ENCODE assay signal across 28 cellular contexts in the genomic region with DNA sequence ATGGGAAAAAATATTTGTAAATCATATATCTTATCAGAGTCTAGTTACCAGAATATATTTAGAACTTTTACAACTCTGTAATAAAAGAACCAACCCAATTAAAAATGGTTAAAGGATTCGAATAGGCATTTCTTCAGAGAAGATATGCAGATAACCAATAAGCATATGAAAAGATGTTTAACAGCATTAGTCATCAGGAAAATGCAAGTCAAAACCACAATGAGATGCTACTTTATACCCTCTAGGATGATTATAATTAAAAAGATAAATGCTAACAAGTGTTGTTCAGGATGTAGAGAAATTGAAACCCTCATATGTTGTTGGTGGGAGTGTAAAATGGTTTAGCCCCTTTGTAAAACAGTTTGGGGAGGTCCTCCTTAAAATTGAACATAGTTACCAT.
DNase-seq lines count a peak whose midpoint lies in the region; ATAC-seq and TF ChIP-seq lines count a peak whose summit lies in the region.
"Had no signal": no experiment of that assay in that cellular context is flagged by ENCODE, and none has a peak within 500 bp of the region (broad histone marks: within the 10 kb centered on the region; RNA-seq: fewer than 3 reads in every experiment).

No MANE protein-coding gene starts in this region.

- dilution Hi-C loops in mammary epithelial cell (cut with HindIII; ENCODE audit: low sequenced_read_pairs): loop anchor here (5.0 kb wide), 1 partner anchor 62 kb away; no protein-coding TSS in a partner anchor

- peak; percentile 53; the same call in 1 of the 2 replicates for ATAC-seq in PC-3
- no peak for ATAC-seq in natural killer cell treated with Interleukin-12 subunit alpha and Interleukin-12 subunit beta and Interleukin-15 and Interleukin-18, amount 100 ng/mL, for 72 hours
- ATAC-seq: HCT116; left ventricle myocardium superior; naive thymus-derived CD8-positive, alpha-beta T cell had no signal

- 0% methylated on average over 1 of the region's 1 CpG for WGBS in mammary epithelial cell (ENCODE audit: low coverage, missing lambda C conversion rate)

- in situ Hi-C loops in mammary epithelial cell (cut with MboI; ENCODE audit: low sequenced_read_pairs in 2 of 2): no loop called here

- H3K79me2 ChIP-seq in mammary epithelial cell (ENCODE audit: insufficient read depth, low read length) (no peaks in the 10 kb centered on the region), PC-3 (ENCODE audit: low read length) (no peaks in the 10 kb centered on the region), fibroblast of lung (ENCODE audit: control insufficient read depth, insufficient read depth, low read length) (no peaks in the 10 kb centered on the region), neural progenitor cell (ENCODE audit: low read depth) (no peaks in the 10 kb centered on the region)

- BruUV-seq in mammary epithelial cell (replicated peaks; lab: Mats Ljungman, UMichigan) (no TSS peak), MCF 10A (replicated peaks; lab: Mats Ljungman, UMichigan) (no TSS peak), PC-3 (replicated peaks; lab: Mats Ljungman, UMichigan) (no TSS peak)

- H4K20me1 ChIP-seq in mammary epithelial cell (ENCODE audit: insufficient read depth, low read length) (no peaks in the 10 kb centered on the region), PC-3 (ENCODE audit: low read length) (no peaks in the 10 kb centered on the region), fibroblast of lung (ENCODE audit: control insufficient read depth, extremely low read depth, insufficient read depth, low read length) (no peaks in the 10 kb centered on the region), neural progenitor cell (ENCODE audit: low read depth) (no peaks in the 10 kb centered on the region)

- no peak overlapping the region for H3K27ac Mint-ChIP-seq in MCF 10A (ENCODE audit: low read depth, unreplicated experiment)
- H3K27ac Mint-ChIP-seq in natural killer cell treated with Interleukin-12 subunit alpha and Interleukin-12 subunit beta and Interleukin-15 and Interleukin-18, amount 100 ng/mL, for 72 hours: no peak overlapping the region
- H3K27ac Mint-ChIP-seq in neural progenitor cell: no peak overlapping the region
- H3K27ac Mint-ChIP-seq: activated naive CD4-positive, alpha-beta T cell treated with anti-CD3 and anti-CD28 coated beads, Interleukin-2, amount 10 ng/mL, durations not matched to agents 7 days and 5 days; activated T-helper 1 cell treated with anti-CD3 and anti-CD28 coated beads, Interleukin-12 subunit alpha, Interleukin-12 subunit beta, Interleukin-2, Interleukin-4 antibody, amounts not matched to agents 30 ng/mL and 10 ng/mL and 1 ng/mL, durations not matched to agents 14 hours and 24 hours and 36 hours; B cell; IgD-negative memory B cell; naive thymus-derived CD8-positive, alpha-beta T cell; stimulated activated naive CD8-positive, alpha-beta T cell treated with anti-CD3 and anti-CD28 coated beads, Interleukin-15, Interleukin-2, amounts not matched to agents 100 ng/mL and 50 ng/mL, for 24 hours had no signal

- intact Hi-C loops in mammary epithelial cell (cut with micrococcal nuclease) (no loop called here), MCF 10A (cut with micrococcal nuclease) (no loop called here), PC-3 (cut with micrococcal nuclease) (no loop called here)

- no peaks in the 10 kb centered on the region for H3K27me3 Mint-ChIP-seq in MCF 10A (ENCODE audit: insufficient read depth, unreplicated experiment)
- no peaks in the 10 kb centered on the region for H3K27me3 Mint-ChIP-seq in natural killer cell treated with Interleukin-12 subunit alpha and Interleukin-12 subunit beta and Interleukin-15 and Interleukin-18, amount 100 ng/mL, for 72 hours
- no peaks in the 10 kb centered on the region for H3K27me3 Mint-ChIP-seq in neural progenitor cell (ENCODE audit: insufficient read depth, low read depth)
- H3K27me3 Mint-ChIP-seq: activated naive CD4-positive, alpha-beta T cell treated with anti-CD3 and anti-CD28 coated beads, Interleukin-2, amount 10 ng/mL, durations not matched to agents 7 days and 5 days; B cell; IgD-negative memory B cell; naive thymus-derived CD8-positive, alpha-beta T cell; stimulated activated naive CD8-positive, alpha-beta T cell treated with anti-CD3 and anti-CD28 coated beads, Interleukin-15, Interleukin-2, amounts not matched to agents 100 ng/mL and 50 ng/mL, for 24 hours had no signal

- H3K9me3 Mint-ChIP-seq in MCF 10A (ENCODE audit: unreplicated experiment): no peaks in the 10 kb centered on the region
- H3K9me3 Mint-ChIP-seq in natural killer cell treated with Interleukin-12 subunit alpha and Interleukin-12 subunit beta and Interleukin-15 and Interleukin-18, amount 100 ng/mL, for 72 hours: no peaks in the 10 kb centered on the region
- no peaks in the 10 kb centered on the region for H3K9me3 Mint-ChIP-seq in neural progenitor cell
- H3K9me3 Mint-ChIP-seq: activated naive CD4-positive, alpha-beta T cell treated with anti-CD3 and anti-CD28 coated beads, Interleukin-2, amount 10 ng/mL, durations not matched to agents 7 days and 5 days; activated T-helper 1 cell treated with anti-CD3 and anti-CD28 coated beads, Interleukin-12 subunit alpha, Interleukin-12 subunit beta, Interleukin-2, Interleukin-4 antibody, amounts not matched to agents 30 ng/mL and 10 ng/mL and 1 ng/mL, durations not matched to agents 14 hours and 24 hours and 36 hours; IgD-negative memory B cell; naive thymus-derived CD8-positive, alpha-beta T cell; stimulated activated naive CD8-positive, alpha-beta T cell treated with anti-CD3 and anti-CD28 coated beads, Interleukin-15, Interleukin-2, amounts not matched to agents 100 ng/mL and 50 ng/mL, for 24 hours had no signal

- peaks cover 5% of the 10 kb centered on the region for H3K4me1 Mint-ChIP-seq in MCF 10A (ENCODE audit: insufficient read depth, unreplicated experiment)
- H3K4me1 Mint-ChIP-seq in natural killer cell treated with Interleukin-12 subunit alpha and Interleukin-12 subunit beta and Interleukin-15 and Interleukin-18, amount 100 ng/mL, for 72 hours (ENCODE audit: low read depth in 2 of 2): peaks cover 1 to 6% of the 10 kb centered on the region in 2 donors
- no peaks in the 10 kb centered on the region for H3K4me1 Mint-ChIP-seq in neural progenitor cell
- H3K4me1 Mint-ChIP-seq: activated naive CD4-positive, alpha-beta T cell treated with anti-CD3 and anti-CD28 coated beads, Interleukin-2, amount 10 ng/mL, durations not matched to agents 7 days and 5 days; B cell had no signal

- H3K27ac ChIP-seq in mammary epithelial cell (ENCODE audit: insufficient read depth, low read depth, low read length): no peak overlapping the region
- H3K27ac ChIP-seq in PC-3 (ENCODE audit: low read length): no peak overlapping the region
- no peak overlapping the region for H3K27ac ChIP-seq in fibroblast of lung (ENCODE audit: insufficient read depth, low read length)
- no peak overlapping the region for H3K27ac ChIP-seq in neural progenitor cell
- H3K27ac ChIP-seq: cardiac muscle cell, SJSA1 had no signal

- H3K9me3 ChIP-seq in mammary epithelial cell (replicated peaks; ENCODE audit: insufficient read depth, low read length) (no peaks in the 10 kb centered on the region), PC-3 (ENCODE audit: low read length) (no peaks in the 10 kb centered on the region), fibroblast of lung (ENCODE audit: control insufficient read depth, insufficient read depth, low read depth, low read length) (no peaks in the 10 kb centered on the region), neural progenitor cell (ENCODE audit: low read depth) (no peaks in the 10 kb centered on the region)
- H3K9me3 ChIP-seq: SJSA1 had no signal

- H3K27me3 ChIP-seq in mammary epithelial cell (ENCODE audit: insufficient read depth, low read length): no peaks in the 10 kb centered on the region
- no peaks in the 10 kb centered on the region for H3K27me3 ChIP-seq in PC-3 (ENCODE audit: low read length)
- no peaks in the 10 kb centered on the region for H3K27me3 ChIP-seq in fibroblast of lung (ENCODE audit: control insufficient read depth, insufficient read depth, low read length)
- H3K27me3 ChIP-seq in neural progenitor cell: no peaks in the 10 kb centered on the region
- H3K27me3 ChIP-seq: cardiac muscle cell, SJSA1 had no signal

- H3K4me1 ChIP-seq in mammary epithelial cell (ENCODE audit: insufficient read depth, low read length) (peaks cover 6% of the 10 kb centered on the region), PC-3 (ENCODE audit: insufficient read depth, low read length) (peaks cover under 1% of the 10 kb centered on the region), fibroblast of lung (ENCODE audit: control insufficient read depth, extremely low read depth, insufficient read depth, low read length) (peaks cover 3% of the 10 kb centered on the region), neural progenitor cell (no peaks in the 10 kb centered on the region)

- H3K4me3 ChIP-seq in mammary epithelial cell (replicated peaks in 1 of 3; ENCODE audit: insufficient read depth in 1 of 3, low read depth in 2 of 3, low read length in 3 of 3): no peak overlapping the region
- H3K4me3 ChIP-seq in PC-3 (ENCODE audit: low read length): no peak overlapping the region
- H3K4me3 ChIP-seq in fibroblast of lung (replicated peaks in 1 of 4; ENCODE audit: control extremely low read depth in 1 of 4, insufficient read depth in 1 of 4, low read depth in 3 of 4, low read length in 4 of 4): no peak overlapping the region
- no peak overlapping the region for H3K4me3 ChIP-seq in neural progenitor cell
- H3K4me3 ChIP-seq: cardiac muscle cell, SJSA1 had no signal

- POLR2A ChIA-PET in MCF 10A (lab: Yijun Ruan, JAX): interaction anchor here (0.7 kb wide), 1 partner anchor 18 kb away, joined by 3 read pairs; no protein-coding TSS in a partner anchor
- POLR2A ChIA-PET in PC-3 (lab: Charles Lee; ENCODE audit: unreplicated experiment): no interaction called here

- peak; percentile 20 for DNase-seq in mammary epithelial cell
- no peak for DNase-seq in MCF 10A (ENCODE audit: unreplicated experiment)
- DNase-seq in PC-3: peak; percentile 18
- DNase-seq in fibroblast of lung (ENCODE audit: low read depth in 2 of 2): peak; percentile 42 to 58
- DNase-seq in natural killer cell treated with Interleukin-12 subunit alpha and Interleukin-12 subunit beta and Interleukin-15 and Interleukin-18, amount 100 ng/mL, for 72 hours (ENCODE audit: low spot score): no peak
- no peak for DNase-seq in AG08396 (ENCODE audit: low spot score)
- no peak for DNase-seq in neural progenitor cell (ENCODE audit: low spot score)
- no peak for DNase-seq in NOMO-1 treated with dmso at 0.1 percent for 144 hours (lab: John Stamatoyannopoulos, UW; ENCODE audit: unreplicated experiment)
- DNase-seq: 8988T; activated CD4-positive, alpha-beta T cell treated with anti-CD3 and anti-CD28 coated beads, Interleukin-2, amount 50 U/mL, for 4 hours; activated CD8-positive, alpha-beta memory T cell treated with anti-CD3 and anti-CD28 coated beads, Interleukin-2, amount 50 U/mL, for 4 hours; activated naive CD4-positive, alpha-beta T cell treated with anti-CD3 and anti-CD28 coated beads, Interleukin-2, amount 10 ng/mL, durations not matched to agents 7 days and 5 days; cortex of kidney; DMS53; GF-D8; islet precursor cell; left ventricle myocardium superior; midbrain; naive thymus-derived CD8-positive, alpha-beta T cell; NCI-H2029; NCI-H69 had no signal

- H3F3A ChIP-seq in PC-3 (ENCODE audit: low read length, unreplicated experiment): no peaks in the 10 kb centered on the region
- no peaks in the 10 kb centered on the region for H3F3A ChIP-seq in neural progenitor cell (ENCODE audit: low read depth)

- H3K4me2 ChIP-seq in mammary epithelial cell (ENCODE audit: insufficient read depth, low read depth, low read length) (no peak overlapping the region), PC-3 (ENCODE audit: low read length) (no peak overlapping the region), fibroblast of lung (ENCODE audit: extremely low read depth, insufficient read depth, low read length) (no peak overlapping the region), neural progenitor cell (no peak overlapping the region)

- H3K4me3 Mint-ChIP-seq in MCF 10A (ENCODE audit: unreplicated experiment) (no peak overlapping the region), neural progenitor cell (no peak overlapping the region)
- H3K4me3 Mint-ChIP-seq in natural killer cell treated with Interleukin-12 subunit alpha and Interleukin-12 subunit beta and Interleukin-15 and Interleukin-18, amount 100 ng/mL, for 72 hours: no peak overlapping the region
- H3K4me3 Mint-ChIP-seq: activated naive CD4-positive, alpha-beta T cell treated with anti-CD3 and anti-CD28 coated beads, Interleukin-2, amount 10 ng/mL, durations not matched to agents 7 days and 5 days; activated T-helper 1 cell treated with anti-CD3 and anti-CD28 coated beads, Interleukin-12 subunit alpha, Interleukin-12 subunit beta, Interleukin-2, Interleukin-4 antibody, amounts not matched to agents 30 ng/mL and 10 ng/mL and 1 ng/mL, durations not matched to agents 14 hours and 24 hours and 36 hours; B cell; IgD-negative memory B cell; naive thymus-derived CD8-positive, alpha-beta T cell; stimulated activated naive CD8-positive, alpha-beta T cell treated with anti-CD3 and anti-CD28 coated beads, Interleukin-15, Interleukin-2, amounts not matched to agents 100 ng/mL and 50 ng/mL, for 24 hours had no signal

- CTCF ChIA-PET in mammary epithelial cell (lab: Charles Lee; ENCODE audit: low non-redundant PET): no interaction called here
- CTCF ChIA-PET in MCF 10A (lab: Yijun Ruan, JAX): interaction anchor here (0.5 kb wide), 1 partner anchor 94 kb away, joined by 3 read pairs; the partner anchor contains the start of gene LRRC1
- CTCF ChIA-PET in PC-3 (lab: Charles Lee): no interaction called here

- H3K9ac ChIP-seq in mammary epithelial cell (ENCODE audit: insufficient read depth, low read length): no peak overlapping the region
- no peak overlapping the region for H3K9ac ChIP-seq in PC-3 (ENCODE audit: low read length)
- no peak overlapping the region for H3K9ac ChIP-seq in fibroblast of lung (ENCODE audit: insufficient read depth, low read length)
- H3K9ac ChIP-seq in neural progenitor cell: no peak overlapping the region

- TF ChIP-seq CTCF in mammary epithelial cell (conservative IDR thresholded peaks at IDR 0.05 in 1 of 2, IDR thresholded peaks at IDR 0.05 in 1 of 2; ENCODE audit: extremely low read depth in 1 of 2, insufficient read depth in 1 of 2, low read depth in 1 of 2, low read length in 2 of 2): no peak
- TF ChIP-seq CTCF in MCF 10A (IDR thresholded peaks at IDR 0.05; ENCODE audit: unreplicated experiment): no peak
- no peak for TF ChIP-seq CTCF in PC-3 (conservative IDR thresholded peaks at IDR 0.05; ENCODE audit: low read depth, low read length)
- no peak for TF ChIP-seq CTCF in fibroblast of lung (conservative IDR thresholded peaks at IDR 0.05 in 1 of 2, IDR thresholded peaks at IDR 0.05 in 1 of 2; ENCODE audit: low read depth in 1 of 2, low read length in 2 of 2)
- no peak for TF ChIP-seq CTCF in neural progenitor cell (IDR thresholded peaks at IDR 0.05)

- H3K36me3 ChIP-seq in mammary epithelial cell (ENCODE audit: insufficient read depth, low read length): no peaks in the 10 kb centered on the region
- no peaks in the 10 kb centered on the region for H3K36me3 ChIP-seq in PC-3 (ENCODE audit: low read depth, low read length)
- no peaks in the 10 kb centered on the region for H3K36me3 ChIP-seq in fibroblast of lung (ENCODE audit: control insufficient read depth, insufficient read depth, low read length)
- no peaks in the 10 kb centered on the region for H3K36me3 ChIP-seq in neural progenitor cell
- H3K36me3 ChIP-seq: cardiac muscle cell, SJSA1 had no signal

- no peaks in the 10 kb centered on the region for H3K9me2 ChIP-seq in PC-3 (replicated peaks; ENCODE audit: low read length)

- H2AFZ ChIP-seq in mammary epithelial cell (ENCODE audit: low read depth, low read length) (no peak overlapping the region), PC-3 (ENCODE audit: low read length) (no peak overlapping the region), fibroblast of lung (ENCODE audit: low read length) (no peak overlapping the region), neural progenitor cell (replicated peaks) (no peak overlapping the region)

- H3K36me3 Mint-ChIP-seq in MCF 10A (ENCODE audit: insufficient read depth, unreplicated experiment): no peaks in the 10 kb centered on the region
- H3K36me3 Mint-ChIP-seq in natural killer cell treated with Interleukin-12 subunit alpha and Interleukin-12 subunit beta and Interleukin-15 and Interleukin-18, amount 100 ng/mL, for 72 hours: no peaks in the 10 kb centered on the region
- no peaks in the 10 kb centered on the region for H3K36me3 Mint-ChIP-seq in neural progenitor cell
- H3K36me3 Mint-ChIP-seq: activated naive CD4-positive, alpha-beta T cell treated with anti-CD3 and anti-CD28 coated beads, Interleukin-2, amount 10 ng/mL, durations not matched to agents 7 days and 5 days; IgD-negative memory B cell had no signal

Comparison
In these comparisons a context has a peak if more than half of its experiments do, and no peak if none do; other contexts are left out.
1. DNase-seq: peak in mammary epithelial cell (single experiment), PC-3 (single experiment) and fibroblast of lung (2 of 2); none in MCF 10A (single experiment), natural killer cell treated with Interleukin-12 subunit alpha and Interleukin-12 subunit beta and Interleukin-15 and Interleukin-18, amount 100 ng/mL, for 72 hours (single experiment), AG08396 (single experiment), neural progenitor cell (single experiment) and NOMO-1 treated with dmso at 0.1 percent for 144 hours (single experiment).